13 cellular contexts compared by ENCODE assay signal in the genomic region with DNA sequence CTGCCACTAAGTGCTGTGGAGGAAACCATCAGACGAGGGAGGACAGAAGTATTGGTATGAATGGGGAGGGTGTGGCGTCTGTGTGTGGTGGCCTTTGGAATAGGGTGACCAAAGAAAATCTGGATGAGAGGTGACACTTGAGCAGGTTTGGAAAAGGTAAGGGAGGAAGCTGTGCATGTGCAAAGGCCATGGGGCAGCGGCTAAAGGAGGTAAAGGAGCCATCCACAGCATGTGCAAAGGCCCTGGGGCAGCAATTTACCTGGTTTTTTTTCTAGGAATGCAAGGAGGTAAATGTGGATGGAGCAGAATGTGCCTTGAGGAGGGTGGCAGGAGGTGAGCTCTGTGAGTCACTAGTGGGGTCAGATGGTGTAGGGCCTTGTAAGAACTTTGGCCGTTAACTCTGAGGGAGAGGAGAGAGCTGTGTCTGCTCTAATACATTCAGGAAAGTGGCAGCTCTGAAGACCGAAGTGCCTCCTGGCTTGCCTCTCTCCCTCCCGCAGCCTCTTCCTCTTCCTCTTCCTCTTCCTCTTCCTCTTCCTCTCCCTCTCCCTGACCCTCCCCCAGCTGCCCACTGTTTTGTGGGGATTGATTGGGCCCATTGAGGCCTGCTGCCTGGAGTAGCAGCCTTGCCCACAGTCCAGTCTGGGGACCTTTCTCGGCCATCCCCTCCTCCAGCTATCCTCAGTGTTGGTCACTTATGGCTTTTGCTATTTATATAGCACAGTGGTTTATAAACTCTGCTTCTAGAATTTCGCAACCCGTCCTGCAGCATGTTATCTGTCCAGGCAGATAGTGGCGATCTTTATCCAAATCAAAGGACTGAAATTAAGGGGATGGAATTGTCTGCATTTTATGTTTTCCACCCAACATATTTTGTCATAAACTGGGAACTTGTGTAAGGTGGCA. TPM values are rescaled to one million over a fixed set of nuclear protein-coding genes. Genes with fewer than 3 reads are reported as not detected.
A peak's percentile ranks its signal among the peaks of the same experiment; 100 is the strongest.
DNase-seq lines count a peak whose midpoint lies in the region; ATAC-seq and TF ChIP-seq lines count a peak whose summit lies in the region.
"Had no signal": no experiment of that assay in that cellular context is flagged by ENCODE, and none has a peak within 500 bp of the region (broad histone marks: within the 10 kb centered on the region; RNA-seq: fewer than 3 reads in every experiment).

No MANE protein-coding gene starts in this region.

- H3K9me2 ChIP-seq in OCI-LY1 (ENCODE audit: low read depth, low read length) = no peaks in the 10 kb centered on the region

- H3K27ac Mint-ChIP-seq in endodermal cell = peak overlapping the region; percentile 64
- H3K27ac Mint-ChIP-seq in natural killer cell = peak overlapping the region; percentile 88 to 97

- H2AFZ ChIP-seq in OCI-LY1 (ENCODE audit: low read length) = no peak overlapping the region

- H3K4me1 ChIP-seq in OCI-LY1 (ENCODE audit: insufficient read depth, low read length, severe bottlenecking) (peaks cover 44% of the 10 kb centered on the region), endodermal cell (ENCODE audit: control insufficient read depth, insufficient read depth, low read length) (no peaks in the 10 kb centered on the region), BE2C (no peaks in the 10 kb centered on the region)

- H3K9me3 Mint-ChIP-seq in endodermal cell (no peaks in the 10 kb centered on the region), natural killer cell (no peaks in the 10 kb centered on the region)

- no peak overlapping the region for H3K4me3 ChIP-seq in OCI-LY1 (ENCODE audit: low read depth, low read length, poor library complexity, severe bottlenecking)
- no peak overlapping the region for H3K4me3 ChIP-seq in endodermal cell (ENCODE audit: low read length)
- no peak overlapping the region for H3K4me3 ChIP-seq in BE2C (ENCODE audit: low read depth, low read length)
- no peak overlapping the region for H3K4me3 ChIP-seq in MG63
- H3K4me3 ChIP-seq: sigmoid colon had no signal

- no peak for ATAC-seq in natural killer cell
- no peak for ATAC-seq in HG03025 (IDR thresholded peaks at IDR 0.05; ENCODE audit: low FRiP score, unreplicated experiment)

- peaks cover 11% of the 10 kb centered on the region; the same call in 1 of the 2 replicates for H3K79me2 ChIP-seq in OCI-LY1 (ENCODE audit: insufficient read depth, low read length)

- no peak overlapping the region for H3K4me3 Mint-ChIP-seq in endodermal cell
- peak overlapping the region; percentile 49 for H3K4me3 Mint-ChIP-seq in natural killer cell

- H3K27me3 ChIP-seq in OCI-LY1 (ENCODE audit: insufficient read depth, low read length) = no peaks in the 10 kb centered on the region
- no peaks in the 10 kb centered on the region for H3K27me3 ChIP-seq in endodermal cell (ENCODE audit: control insufficient read depth, insufficient read depth, low read length, poor library complexity, severe bottlenecking)
- H3K27me3 ChIP-seq in BE2C = no peaks in the 10 kb centered on the region
- no peaks in the 10 kb centered on the region for H3K27me3 ChIP-seq in MG63
- H3K27me3 ChIP-seq: sigmoid colon had no signal

- no peaks in the 10 kb centered on the region for H3K36me3 ChIP-seq in OCI-LY1 (ENCODE audit: insufficient read depth, low read length)
- H3K36me3 ChIP-seq in endodermal cell (ENCODE audit: control insufficient read depth, insufficient read depth, low read length) = peaks cover 17% of the 10 kb centered on the region
- H3K36me3 ChIP-seq in BE2C = no peaks in the 10 kb centered on the region
- no peaks in the 10 kb centered on the region for H3K36me3 ChIP-seq in MG63
- H3K36me3 ChIP-seq: sigmoid colon had no signal

- no peaks in the 10 kb centered on the region for H4K20me1 ChIP-seq in OCI-LY1 (ENCODE audit: insufficient read depth, low read length)

- no peak for TF ChIP-seq CTCF in OCI-LY1 (IDR thresholded peaks at IDR 0.05; ENCODE audit: low read length)
- TF ChIP-seq CTCF in endodermal cell (conservative IDR thresholded peaks at IDR 0.05) = no peak
- TF ChIP-seq CTCF in natural killer cell (IDR thresholded peaks at IDR 0.05) = no peak
- no peak for TF ChIP-seq CTCF in BE2C (IDR thresholded peaks at IDR 0.05; ENCODE audit: low read depth, low read length)

- H3K9ac ChIP-seq in OCI-LY1 (ENCODE audit: low read length) (no peak overlapping the region), endodermal cell (ENCODE audit: extremely low read depth, low read length, poor library complexity, severe bottlenecking) (no peak overlapping the region)

- no peaks in the 10 kb centered on the region for H3F3A ChIP-seq in OCI-LY1 (ENCODE audit: insufficient read depth, low read length)

- H3K4me2 ChIP-seq in OCI-LY1 (ENCODE audit: low read length) = no peak overlapping the region

- H3K36me3 Mint-ChIP-seq in endodermal cell (ENCODE audit: low read depth) = peaks cover 15% of the 10 kb centered on the region
- no peaks in the 10 kb centered on the region for H3K36me3 Mint-ChIP-seq in natural killer cell

- H3K4me1 Mint-ChIP-seq in endodermal cell (peaks cover 33% of the 10 kb centered on the region), natural killer cell (peaks cover 63 to 77% of the 10 kb centered on the region in 2 donors)

- H3K27ac ChIP-seq in OCI-LY1 (ENCODE audit: low read depth, low read length, poor library complexity, severe bottlenecking) = peak overlapping the region; percentile 97
- H3K27ac ChIP-seq in endodermal cell (ENCODE audit: low read depth, low read length) = no peak overlapping the region

- H3K9me3 ChIP-seq in OCI-LY1 (ENCODE audit: low read length) (no peaks in the 10 kb centered on the region), endodermal cell (ENCODE audit: control insufficient read depth, low read length) (no peaks in the 10 kb centered on the region), BE2C (no peaks in the 10 kb centered on the region), MG63 (no peaks in the 10 kb centered on the region)
- H3K9me3 ChIP-seq: sigmoid colon had no signal

- H3K27me3 Mint-ChIP-seq in endodermal cell (ENCODE audit: insufficient read depth) = no peaks in the 10 kb centered on the region
- no peaks in the 10 kb centered on the region for H3K27me3 Mint-ChIP-seq in natural killer cell (ENCODE audit: low read depth in 2 of 2)

- WGBS in endodermal cell (ENCODE audit: insufficient coverage in 1 of 2, insufficient read length in 1 of 2), 2 experiments = 92 to 96% methylated on average over 6 to 8 of the region's 10 CpGs

- intact Hi-C loops in natural killer cell (cut with micrococcal nuclease) = no loop called here

- DNase-seq in EH (ENCODE audit: low read depth) = peak; percentile 55
- no peak for DNase-seq in endodermal cell
- DNase-seq in natural killer cell = no peak
- no peak for DNase-seq in BE2C
- DNase-seq in activated CD4-positive, alpha-beta T cell treated with anti-CD3 and anti-CD28 coated beads, Interleukin-2, amount 50 U/mL, for 4 hours = no peak
- no peak for DNase-seq in MG63
- DNase-seq: central memory CD4-positive, alpha-beta T cell; DMS 273 treated with DMSO at 0.1 percent for 48 hours; Kasumi-1; NCI-H526; sigmoid colon had no signal

RNA-seq across cellular contexts. Expression of a gene that starts 38.7 kb away (rescaled TPM):
- total RNA-seq in endodermal cell (10 to 100 TPM; 64.0 to 64.7 TPM), natural killer cell (100 to 1,000 TPM in 1 of 3 donors, 10 to 100 TPM in 2; 88.2 to 115 (median 91.5) TPM)
- polyA plus RNA-seq in endodermal cell (2013, experiment 1 of 2) = 52.7 TPM
- polyA plus RNA-seq in endodermal cell (2013, experiment 2 of 2) = 47.8 TPM
- polyA plus RNA-seq in BE2C (2012; ENCODE audit: insufficient read depth, insufficient read length, low read depth) = 15.5 TPM
- 1.4 and 1.8 TPM in 2 replicates for total RNA-seq in MG63 (2014; rRNA removed; shearing (Covaris generic); ENCODE audit: low replicate concordance)

Comparison
In these comparisons a context has a peak if more than half of its experiments do, and no peak if none do; other contexts are left out.
1. RNA of a gene that starts 38.7 kb away (total RNA-seq): 88.2 to 115 TPM in natural killer cell and 64.0 to 64.7 TPM in endodermal cell; 1.4 to 1.8 TPM in MG63; every median in the first group is over 10 times any median in the second.